In the genomic region with DNA sequence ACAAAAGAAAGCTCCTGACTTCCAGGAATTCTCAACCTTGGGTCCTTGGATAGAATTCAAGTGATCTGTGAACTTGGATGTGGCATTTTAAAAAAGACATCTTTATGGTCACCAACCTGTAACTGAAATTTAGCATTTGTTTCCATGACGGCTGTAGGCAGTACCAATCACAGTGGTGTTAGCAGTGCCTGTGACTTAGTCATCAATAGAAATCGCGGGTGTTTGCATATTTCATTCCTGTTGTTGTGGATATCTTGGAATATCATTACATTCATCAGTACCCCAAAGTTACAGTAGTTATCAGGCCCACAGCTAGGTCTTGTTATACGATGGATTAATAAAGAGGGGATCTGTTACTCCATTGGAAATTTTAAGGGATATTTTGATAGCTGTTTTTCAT, we compare ENCODE assay signal across 1 cellular context.
TF ChIP-seq lines count a peak whose summit lies in the region.

No MANE protein-coding gene starts in this region.

TF ChIP-seq in WTC11, 78 proteins besides CTCF, POLR2A, EP300 and RAD21 (continued from another document):
- TF ChIP-seq, protein P1, sequence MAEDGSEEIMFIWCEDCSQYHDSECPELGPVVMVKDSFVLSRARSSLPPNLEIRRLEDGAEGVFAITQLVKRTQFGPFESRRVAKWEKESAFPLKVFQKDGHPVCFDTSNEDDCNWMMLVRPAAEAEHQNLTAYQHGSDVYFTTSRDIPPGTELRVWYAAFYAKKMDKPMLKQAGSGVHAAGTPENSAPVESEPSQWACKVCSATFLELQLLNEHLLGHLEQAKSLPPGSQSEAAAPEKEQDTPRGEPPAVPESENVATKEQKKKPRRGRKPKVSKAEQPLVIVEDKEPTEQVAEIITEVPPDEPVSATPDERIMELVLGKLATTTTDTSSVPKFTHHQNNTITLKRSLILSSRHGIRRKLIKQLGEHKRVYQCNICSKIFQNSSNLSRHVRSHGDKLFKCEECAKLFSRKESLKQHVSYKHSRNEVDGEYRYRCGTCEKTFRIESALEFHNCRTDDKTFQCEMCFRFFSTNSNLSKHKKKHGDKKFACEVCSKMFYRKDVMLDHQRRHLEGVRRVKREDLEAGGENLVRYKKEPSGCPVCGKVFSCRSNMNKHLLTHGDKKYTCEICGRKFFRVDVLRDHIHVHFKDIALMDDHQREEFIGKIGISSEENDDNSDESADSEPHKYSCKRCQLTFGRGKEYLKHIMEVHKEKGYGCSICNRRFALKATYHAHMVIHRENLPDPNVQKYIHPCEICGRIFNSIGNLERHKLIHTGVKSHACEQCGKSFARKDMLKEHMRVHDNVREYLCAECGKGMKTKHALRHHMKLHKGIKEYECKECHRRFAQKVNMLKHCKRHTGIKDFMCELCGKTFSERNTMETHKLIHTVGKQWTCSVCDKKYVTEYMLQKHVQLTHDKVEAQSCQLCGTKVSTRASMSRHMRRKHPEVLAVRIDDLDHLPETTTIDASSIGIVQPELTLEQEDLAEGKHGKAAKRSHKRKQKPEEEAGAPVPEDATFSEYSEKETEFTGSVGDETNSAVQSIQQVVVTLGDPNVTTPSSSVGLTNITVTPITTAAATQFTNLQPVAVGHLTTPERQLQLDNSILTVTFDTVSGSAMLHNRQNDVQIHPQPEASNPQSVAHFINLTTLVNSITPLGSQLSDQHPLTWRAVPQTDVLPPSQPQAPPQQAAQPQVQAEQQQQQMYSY (CRISPR knock-in tag; IDR thresholded peaks at IDR 0.05) = no peak
- TF ChIP-seq, protein P2, sequence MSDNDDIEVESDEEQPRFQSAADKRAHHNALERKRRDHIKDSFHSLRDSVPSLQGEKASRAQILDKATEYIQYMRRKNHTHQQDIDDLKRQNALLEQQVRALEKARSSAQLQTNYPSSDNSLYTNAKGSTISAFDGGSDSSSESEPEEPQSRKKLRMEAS (CRISPR knock-in tag; IDR thresholded peaks at IDR 0.05) = no peak
